ENCODE assay signal across 7 cellular contexts in the genomic region with DNA sequence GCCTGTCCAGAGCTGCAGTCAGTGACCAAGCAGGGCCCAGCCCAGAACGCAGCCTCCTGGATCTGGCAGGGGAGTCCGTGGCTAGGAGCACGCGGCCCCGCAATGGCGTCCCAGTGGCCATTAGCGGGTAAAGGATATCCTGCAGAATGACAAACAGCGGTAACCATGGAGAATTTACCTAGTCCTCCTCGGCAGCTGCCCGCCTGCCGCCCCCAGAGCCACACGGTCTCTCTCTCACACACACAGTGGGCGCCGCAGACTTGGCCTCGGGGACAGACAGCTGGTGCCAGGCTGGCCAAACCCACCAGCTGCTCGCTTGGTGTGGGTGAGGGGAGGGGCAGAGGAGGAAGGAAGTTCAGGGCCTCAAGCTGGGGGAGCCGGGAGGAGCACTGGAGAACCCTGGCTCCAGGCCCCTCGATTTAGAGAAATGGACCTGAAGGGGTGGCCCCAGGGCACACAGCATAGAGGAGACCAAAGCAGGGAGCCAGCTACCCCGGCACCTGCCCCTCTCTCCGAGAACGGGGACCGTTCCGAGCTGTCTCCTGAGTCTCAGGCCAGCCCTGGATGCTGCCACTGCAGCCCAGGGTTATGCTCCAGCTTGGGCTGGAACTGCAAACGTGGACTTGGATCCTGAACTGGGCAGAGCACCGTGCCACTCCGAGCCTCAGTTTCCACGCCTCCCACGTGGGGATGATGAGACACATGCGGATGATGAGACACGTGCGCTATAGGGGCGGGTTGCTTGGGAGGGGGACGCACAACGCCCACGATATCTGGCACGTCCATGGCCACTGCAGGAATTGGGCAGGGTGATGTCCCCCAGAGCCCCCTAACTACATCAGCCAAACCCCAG. TPM values are rescaled to one million over a fixed set of nuclear protein-coding genes. Genes with fewer than 3 reads are reported as not detected.
DNase-seq lines count a peak whose midpoint lies in the region; ATAC-seq, FAIRE-seq and TF ChIP-seq lines count a peak whose summit lies in the region.

No MANE protein-coding gene starts in this region.

- H3K4me1 ChIP-seq in HEK293 (ENCODE audit: control insufficient read depth, insufficient read depth, low read length), result peaks cover 6% of the 10 kb centered on the region
- peaks cover 26% of the 10 kb centered on the region for H3K4me1 ChIP-seq in endothelial cell of umbilical vein (ENCODE audit: control insufficient read depth, extremely low read depth, insufficient read depth, low read length)
- peaks cover 0 to 4% (median 3%) of the 10 kb centered on the region in 3 donors for H3K4me1 ChIP-seq in pancreas

- peak; percentile 36 for DNase-seq in NCI-H526 treated with DMSO at 0.1 percent for 48 hours (lab: John Stamatoyannopoulos, UW)
- DNase-seq in endothelial cell of umbilical vein (ENCODE audit: low read depth, low spot score), result peak; percentile 39
- DNase-seq in pancreas, result peak in 1 of 6 donors; percentile 45
- DNase-seq in effector CD8-positive, alpha-beta T cell (lab: John Stamatoyannopoulos, UW), result no peak
- DNase-seq in activated CD4-positive, alpha-beta T cell treated with anti-CD3 and anti-CD28 coated beads, Interleukin-2, amount 50 U/mL, for 48 hours, result no peak

- CTCF ChIA-PET in HEK293 (lab: Yijun Ruan, JAX), result interaction anchor here (0.9 kb wide), 1 partner anchor 31 kb away, joined by 4 read pairs; no protein-coding TSS in a partner anchor
- CTCF ChIA-PET in endothelial cell of umbilical vein (lab: Charles Lee), result interaction anchor here (0.8 to 2.7 kb wide), 5 partner anchors 9 to 334 kb away, joined by 3 to 16 read pairs (median 3); a partner anchor contains a TSS

- TF ChIP-seq CTCF in HEK293 (tag by site-specific recombination; IDR thresholded peaks at IDR 0.05), result no peak
- no peak for TF ChIP-seq CTCF in endothelial cell of umbilical vein (IDR thresholded peaks at IDR 0.05; ENCODE audit: extremely low read depth in 1 of 2, insufficient read depth in 1 of 2, low read depth in 1 of 2, low read length in 2 of 2)
- no peak for TF ChIP-seq CTCF in pancreas (IDR thresholded peaks at IDR 0.05)

- POLR2A ChIA-PET in HEK293 (lab: Yijun Ruan, JAX), result interaction anchor here (1.7 kb wide), 1 partner anchor 35 kb away, joined by 10 read pairs; a partner anchor contains a TSS
- POLR2A ChIA-PET in endothelial cell of umbilical vein (lab: Charles Lee), result interaction anchor here (1.0 to 1.6 kb wide), 2 partner anchors 36 to 315 kb away, joined by 5 to 7 read pairs; a partner anchor contains a TSS

- intact Hi-C loops in endothelial cell of umbilical vein (cut with micrococcal nuclease), result loop anchor here (2.0 kb wide), 1 partner anchor 265 kb away; a partner anchor contains a TSS
- intact Hi-C loops in pancreas (cut with DNase I), result no loop called here

- dilution Hi-C loops in endothelial cell of umbilical vein (cut with MboI; ENCODE audit: extremely low pct_ligation_motif_present, low sequenced_read_pairs), result no loop called here

- H3K79me2 ChIP-seq in endothelial cell of umbilical vein (ENCODE audit: control insufficient read depth, insufficient read depth, low read length), result peaks cover 62% of the 10 kb centered on the region

- 71 to 74% methylated on average over 36 of the region's 36 CpGs for WGBS in pancreas, 2 donors

- no peak for TF ChIP-seq POLR2A in endothelial cell of umbilical vein (IDR thresholded peaks at IDR 0.05; ENCODE audit: low read depth, low read length)

- no peaks in the 10 kb centered on the region for H3K9me1 ChIP-seq in endothelial cell of umbilical vein (replicated peaks; ENCODE audit: control insufficient read depth, extremely low read depth, insufficient read depth, low read length)

- ATAC-seq in pancreas (peak in 3 of 4 donors; percentile 3 to 9 (median 3)), GM18519 (IDR thresholded peaks at IDR 0.05; ENCODE audit: low FRiP score, unreplicated experiment) (no peak)

- no peak overlapping the region for H3K27ac ChIP-seq in HEK293 (ENCODE audit: extremely low read depth, low read depth, low read length)
- H3K27ac ChIP-seq in endothelial cell of umbilical vein (ENCODE audit: insufficient read depth, low read depth, low read length), result peak overlapping the region; percentile 64
- peak overlapping the region in 1 of 4 donors; percentile 4 for H3K27ac ChIP-seq in pancreas

- H3K9ac ChIP-seq in endothelial cell of umbilical vein (replicated peaks; ENCODE audit: extremely low read depth, insufficient read depth, low read length), result peak overlapping the region; percentile 42

- H3K36me3 ChIP-seq in HEK293 (ENCODE audit: control insufficient read depth in 2 of 2, insufficient read depth in 1 of 2, low read length in 2 of 2) (peaks cover 8 to 54% of the 10 kb centered on the region in 2 experiments; a peak in 2 of 3 replicates), endothelial cell of umbilical vein (ENCODE audit: control insufficient read depth in 2 of 2, extremely low read depth in 1 of 2, insufficient read depth in 2 of 2, low read length in 2 of 2) (peaks cover 7 to 29% of the 10 kb centered on the region in 2 experiments), pancreas (no peaks in the 10 kb centered on the region)

- no peak overlapping the region for H3K4me3 ChIP-seq in HEK293 (ENCODE audit: low read depth, low read length)
- no peak overlapping the region for H3K4me3 ChIP-seq in endothelial cell of umbilical vein (replicated peaks in 1 of 3; ENCODE audit: insufficient read depth in 1 of 3, low read depth in 1 of 3, low read length in 3 of 3)
- H3K4me3 ChIP-seq in pancreas, result no peak overlapping the region

- peak overlapping the region; percentile 35 for H3K4me2 ChIP-seq in endothelial cell of umbilical vein (ENCODE audit: insufficient read depth, low read length)

- no peaks in the 10 kb centered on the region for H4K20me1 ChIP-seq in endothelial cell of umbilical vein (replicated peaks; ENCODE audit: control insufficient read depth, extremely low read depth, insufficient read depth, low read length)

- H2AFZ ChIP-seq in endothelial cell of umbilical vein (ENCODE audit: low read depth, low read length), result no peak overlapping the region

- no TSS peak for BruUV-seq in endothelial cell of umbilical vein (replicated peaks; lab: Mats Ljungman, UMichigan)

- H3K27me3 ChIP-seq in endothelial cell of umbilical vein (ENCODE audit: control insufficient read depth in 2 of 2, insufficient read depth in 2 of 2, low read length in 2 of 2) (no peaks in the 10 kb centered on the region), pancreas (no peaks in the 10 kb centered on the region)

- H3K9me3 ChIP-seq in HEK293 (ENCODE audit: control insufficient read depth, insufficient read depth, low read depth, low read length) (no peaks in the 10 kb centered on the region), endothelial cell of umbilical vein (replicated peaks; ENCODE audit: control insufficient read depth, insufficient read depth, low read length) (no peaks in the 10 kb centered on the region), pancreas (no peaks in the 10 kb centered on the region)

- peak; percentile 73 for FAIRE-seq in endothelial cell of umbilical vein (lab: Jason Lieb, UNC)
- FAIRE-seq in pancreas (lab: Jason Lieb, UNC), result no peak

TF ChIP-seq in HEK293, 187 proteins besides CTCF, POLR2A, EP300 and RAD21:
- peak; percentile 8; the same call in 1 of the 2 replicates for TF ChIP-seq EGR2 (tag by site-specific recombination; IDR thresholded peaks at IDR 0.05; ENCODE audit: low read depth)
- TF ChIP-seq ZNF174 (tag by site-specific recombination; IDR thresholded peaks at IDR 0.05), result no peak

TF ChIP-seq in endothelial cell of umbilical vein, 7 proteins besides CTCF, POLR2A, EP300 and RAD21 (continues in another document):
- TF ChIP-seq POLR2AphosphoS5 (IDR thresholded peaks at IDR 0.05; ENCODE audit: insufficient read depth, low read depth, low read length), result peak; percentile 7
- no peak for TF ChIP-seq JUN (IDR thresholded peaks at IDR 0.05; ENCODE audit: borderline replicate concordance, insufficient read depth, insufficient read length, low read depth)
- TF ChIP-seq, protein P1, sequence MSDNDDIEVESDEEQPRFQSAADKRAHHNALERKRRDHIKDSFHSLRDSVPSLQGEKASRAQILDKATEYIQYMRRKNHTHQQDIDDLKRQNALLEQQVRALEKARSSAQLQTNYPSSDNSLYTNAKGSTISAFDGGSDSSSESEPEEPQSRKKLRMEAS (IDR thresholded peaks at IDR 0.05; ENCODE audit: insufficient read depth, insufficient read length), result peak; percentile 12

RNA-seq across cellular contexts. Expression of a gene that starts 3.4 kb away (rescaled TPM):
- total RNA-seq in endothelial cell of umbilical vein (320 and 329 TPM in 2 replicates), pancreas (10 to 100 TPM; 17.3 to 50.0 (median 23.9) TPM)
- polyA plus RNA-seq in endothelial cell of umbilical vein (259 and 345 TPM in 2 replicates), pancreas (10 to 100 TPM; 65.0 to 84.0 TPM)
- 366 and 382 TPM in 2 replicates for polyA plus RNA-seq in endothelial cell of umbilical vein (2011; cell fraction: cytosol; rRNA removed)
- 97.3 and 133 TPM in 2 replicates for polyA plus RNA-seq in endothelial cell of umbilical vein (2011; cell fraction: nucleus; rRNA removed)
- polyA plus RNA-seq in endothelial cell of umbilical vein (2012), result 264 and 304 TPM in 2 replicates
- 187 and 217 TPM in 2 replicates for polyA minus RNA-seq in endothelial cell of umbilical vein
- 51.3 TPM for polyA minus RNA-seq in endothelial cell of umbilical vein (2011; cell fraction: cytosol; rRNA and poly(A)+ RNA removed)
- polyA minus RNA-seq in endothelial cell of umbilical vein (2011; cell fraction: nucleus; rRNA and poly(A)+ RNA removed), result 29.2 and 41.5 TPM in 2 replicates

RNA-seq across cellular contexts. Expression of a gene that starts 35.0 kb away (rescaled TPM):
- total RNA-seq in endothelial cell of umbilical vein (12.0 and 14.4 TPM in 2 replicates), pancreas (1 to 10 TPM; 2.9 to 7.5 (median 4.1) TPM)
- polyA plus RNA-seq in endothelial cell of umbilical vein (8.8 and 9.1 TPM in 2 replicates), pancreas (1 to 10 TPM; 6.9 to 8.4 TPM)
- polyA plus RNA-seq in endothelial cell of umbilical vein (2011; cell fraction: cytosol; rRNA removed), result 7.7 and 8.5 TPM in 2 replicates
- polyA plus RNA-seq in endothelial cell of umbilical vein (2011; cell fraction: nucleus; rRNA removed), result 3.2 and 4.0 TPM in 2 replicates
- polyA plus RNA-seq in endothelial cell of umbilical vein (2012), result 13.0 and 14.9 TPM in 2 replicates
- 10.3 and 11.9 TPM in 2 replicates for polyA minus RNA-seq in endothelial cell of umbilical vein
- 16.6 TPM for polyA minus RNA-seq in endothelial cell of umbilical vein (2011; cell fraction: cytosol; rRNA and poly(A)+ RNA removed)
- polyA minus RNA-seq in endothelial cell of umbilical vein (2011; cell fraction: nucleus; rRNA and poly(A)+ RNA removed), result 5.5 and 6.2 TPM in 2 replicates

RNA-seq across cellular contexts. Expression of a gene that starts 35.3 kb away (rescaled TPM):
- total RNA-seq in endothelial cell of umbilical vein (42.4 and 55.6 TPM in 2 replicates), pancreas (10 to 100 TPM in 3 of 6 donors, 1 to 10 TPM in 3; 4.8 to 13.4 (median 9.5) TPM)
- polyA plus RNA-seq in endothelial cell of umbilical vein (6.4 and 7.8 TPM in 2 replicates), pancreas (1 to 10 TPM; 3.3 to 5.7 TPM)
- polyA plus RNA-seq in endothelial cell of umbilical vein (2011; cell fraction: cytosol; rRNA removed), result 10.8 and 12.0 TPM in 2 replicates
- polyA plus RNA-seq in endothelial cell of umbilical vein (2011; cell fraction: nucleus; rRNA removed), result 35.5 and 53.6 TPM in 2 replicates
- polyA plus RNA-seq in endothelial cell of umbilical vein (2012), result 15.3 and 21.6 TPM in 2 replicates
- polyA minus RNA-seq in endothelial cell of umbilical vein, result 25.0 and 26.8 TPM in 2 replicates
- polyA minus RNA-seq in endothelial cell of umbilical vein (2011; cell fraction: cytosol; rRNA and poly(A)+ RNA removed), result 37.2 TPM
- polyA minus RNA-seq in endothelial cell of umbilical vein (2011; cell fraction: nucleus; rRNA and poly(A)+ RNA removed), result 40.3 and 71.6 TPM in 2 replicates

Comparison
In these comparisons a context has a peak if more than half of its experiments do, and no peak if none do; other contexts are left out.
1. DNase-seq: peak in NCI-H526 treated with DMSO at 0.1 percent for 48 hours (single experiment) and endothelial cell of umbilical vein (single experiment); none in effector CD8-positive, alpha-beta T cell (single experiment) and activated CD4-positive, alpha-beta T cell treated with anti-CD3 and anti-CD28 coated beads, Interleukin-2, amount 50 U/mL, for 48 hours (0 of 2).